ENCODE assay signal across 1 cellular context in genomic region chr1:33022650-33023200, GRCh38.
TF ChIP-seq lines count a peak whose summit lies in the region.

No MANE protein-coding gene starts in this region.

TF ChIP-seq in HepG2, 621 proteins besides CTCF, POLR2A, EP300 and RAD21:
- peak; percentile 49; the same call in 1 of the 2 replicates for TF ChIP-seq CEBPB (IDR thresholded peaks at IDR 0.05; ENCODE audit: borderline replicate concordance, low read depth, low read length)
- TF ChIP-seq HNF4G (IDR thresholded peaks at IDR 0.05; ENCODE audit: borderline replicate concordance, low read depth, low read length): peak; percentile 37; the same call in 1 of the 2 replicates
- no peak for TF ChIP-seq HNF4G (CRISPR knock-in tag; IDR thresholded peaks at IDR 0.05; ENCODE audit: borderline replicate concordance, low read depth)
- TF ChIP-seq ZNF260 (CRISPR knock-in tag; IDR thresholded peaks at IDR 0.05; ENCODE audit: borderline replicate concordance, low read depth): no peak
- no peak for TF ChIP-seq THAP11 (CRISPR knock-in tag; IDR thresholded peaks at IDR 0.05)
- TF ChIP-seq HNF4A (CRISPR knock-in tag; IDR thresholded peaks at IDR 0.05): peak; percentile 73
- no peak for TF ChIP-seq ZNF17 (CRISPR knock-in tag; IDR thresholded peaks at IDR 0.05)
